9 cellular contexts compared by ENCODE assay signal in the genomic region with DNA sequence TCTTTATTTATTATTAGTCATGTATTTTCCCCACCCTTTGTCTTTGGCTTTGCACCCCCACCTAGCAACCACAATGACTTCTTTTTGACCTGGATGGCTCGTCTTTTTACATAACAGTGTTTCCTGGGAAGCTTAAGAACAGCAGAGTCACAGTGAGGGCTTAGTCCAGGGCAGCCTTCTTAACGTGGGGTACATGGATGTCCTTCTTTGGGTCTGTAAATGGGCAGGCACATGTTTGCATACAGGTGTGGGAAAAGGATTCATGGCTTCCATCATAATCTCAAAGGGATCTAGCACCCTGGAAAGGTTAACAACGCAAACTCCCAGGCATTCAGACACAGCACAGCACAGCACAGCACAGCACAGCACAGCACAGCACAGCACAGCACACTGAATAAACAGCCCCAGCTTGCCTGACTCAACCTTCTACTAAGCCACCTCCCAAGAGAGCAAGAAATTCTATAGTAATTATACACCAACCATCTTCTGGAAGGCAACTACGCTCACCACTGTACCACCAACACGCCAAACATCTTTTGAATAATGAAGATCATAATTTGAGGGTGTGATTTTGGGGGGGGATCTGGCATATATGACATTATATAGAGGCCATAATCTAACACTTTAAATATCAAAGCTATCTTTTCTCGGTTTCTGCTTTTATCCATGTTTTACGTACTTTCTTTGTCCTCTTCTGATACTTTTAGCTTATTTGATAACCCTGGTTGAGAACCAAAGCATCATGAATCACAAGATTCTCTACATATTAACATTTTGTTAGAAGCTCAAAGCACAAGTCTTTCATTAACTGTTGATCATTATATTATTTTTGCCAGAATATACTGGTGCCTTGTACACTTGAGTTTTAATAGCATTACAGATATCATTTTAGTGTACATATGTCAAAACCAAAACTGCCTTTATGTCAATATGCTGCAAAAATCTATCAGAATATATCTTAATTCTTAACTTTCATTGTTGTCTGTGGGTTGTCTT.
DNase-seq lines count a peak whose midpoint lies in the region; ATAC-seq and TF ChIP-seq lines count a peak whose summit lies in the region.
"Had no signal": no experiment of that assay in that cellular context is flagged by ENCODE, and none has a peak within 500 bp of the region (broad histone marks: within the 10 kb centered on the region; RNA-seq: fewer than 3 reads in every experiment).

No MANE protein-coding gene starts in this region.

- H3K9me3 ChIP-seq in right atrium auricular region, result no peaks in the 10 kb centered on the region
- H3K9me3 ChIP-seq in upper lobe of left lung, result no peaks in the 10 kb centered on the region

- peaks cover 78% of the 10 kb centered on the region for H3K36me3 Mint-ChIP-seq in activated naive CD8-positive, alpha-beta T cell treated with anti-CD3 and anti-CD28 coated beads, Interleukin-2, amount 50 U/mL, for 24 hours (ENCODE audit: low read depth)

- ATAC-seq in left ventricle myocardium superior (no peak), upper lobe of left lung (ENCODE audit: low FRiP score in 2 of 2) (peak in 1 of 2 donors; percentile 9), left lobe of liver (no peak)
- ATAC-seq in activated naive CD8-positive, alpha-beta T cell treated with anti-CD3 and anti-CD28 coated beads, Interleukin-2, amount 50 U/mL, for 24 hours, result no peak

- TF ChIP-seq EP300 in upper lobe of left lung (IDR thresholded peaks at IDR 0.05), result no peak

- WGBS in upper lobe of left lung, 2 donors, result 56 to 62% methylated on average over 6 to 7 of the region's 7 CpGs

- TF ChIP-seq POLR2A in upper lobe of left lung (IDR thresholded peaks at IDR 0.05), result peak in 1 of 4 donors; percentile 36

- intact Hi-C loops in left ventricle myocardium superior (cut with micrococcal nuclease), result no loop called here

- H3K36me3 ChIP-seq in right atrium auricular region (no peaks in the 10 kb centered on the region), upper lobe of left lung (peaks cover 0 to 29% (median 2%) of the 10 kb centered on the region in 4 donors)

- TF ChIP-seq CTCF in right atrium auricular region (IDR thresholded peaks at IDR 0.05), result no peak
- no peak for TF ChIP-seq CTCF in upper lobe of left lung (IDR thresholded peaks at IDR 0.05)

- H3K4me1 ChIP-seq in right atrium auricular region (peaks cover 0 to 77% of the 10 kb centered on the region in 2 donors), upper lobe of left lung (peaks cover 54 to 86% (median 67%) of the 10 kb centered on the region in 4 donors)

- no peaks in the 10 kb centered on the region for H3K27me3 Mint-ChIP-seq in activated naive CD8-positive, alpha-beta T cell treated with anti-CD3 and anti-CD28 coated beads, Interleukin-2, amount 50 U/mL, for 24 hours

- no peaks in the 10 kb centered on the region for H3K9me3 Mint-ChIP-seq in activated naive CD8-positive, alpha-beta T cell treated with anti-CD3 and anti-CD28 coated beads, Interleukin-2, amount 50 U/mL, for 24 hours

- H3K4me3 ChIP-seq in right atrium auricular region (peak overlapping the region in 1 of 2 donors; percentile 46), upper lobe of left lung (peak overlapping the region in 3 of 4 donors; percentile 41 to 52 (median 42))

- peaks cover 90% of the 10 kb centered on the region for H3K4me1 Mint-ChIP-seq in activated naive CD8-positive, alpha-beta T cell treated with anti-CD3 and anti-CD28 coated beads, Interleukin-2, amount 50 U/mL, for 24 hours

- H3K27me3 ChIP-seq in right atrium auricular region (no peaks in the 10 kb centered on the region), upper lobe of left lung (no peaks in the 10 kb centered on the region)

- H3K27ac Mint-ChIP-seq in activated naive CD8-positive, alpha-beta T cell treated with anti-CD3 and anti-CD28 coated beads, Interleukin-2, amount 50 U/mL, for 24 hours, result peak overlapping the region; percentile 99

- peak overlapping the region; percentile 82 for H3K4me3 Mint-ChIP-seq in activated naive CD8-positive, alpha-beta T cell treated with anti-CD3 and anti-CD28 coated beads, Interleukin-2, amount 50 U/mL, for 24 hours

- H3K27ac ChIP-seq in right atrium auricular region (peak overlapping the region; percentile 78 to 88), upper lobe of left lung (peak overlapping the region; percentile 88 to 94 (median 92))

- DNase-seq in right atrium auricular region (ENCODE audit: low spot score) (peak; percentile 18), left ventricle myocardium superior (no peak), iPS-NIHi7 (ENCODE audit: extremely low spot score) (peak; percentile 38), upper lobe of left lung (no peak), left lobe of liver (ENCODE audit: low spot score) (no peak), nucleus accumbens (lab: John Stamatoyannopoulos, UW) (no peak), RPMI8226 (no peak)
- DNase-seq in activated naive CD8-positive, alpha-beta T cell treated with anti-CD3 and anti-CD28 coated beads, Interleukin-2, amount 50 U/mL, for 24 hours, result no peak
- DNase-seq: NCI-H187 had no signal

Comparison
In these comparisons a context has a peak if more than half of its experiments do, and no peak if none do; other contexts are left out.
1. DNase-seq: peak in right atrium auricular region (single experiment) and iPS-NIHi7 (single experiment); none in left ventricle myocardium superior (single experiment), activated naive CD8-positive, alpha-beta T cell treated with anti-CD3 and anti-CD28 coated beads, Interleukin-2, amount 50 U/mL, for 24 hours (single experiment), upper lobe of left lung (0 of 2), left lobe of liver (single experiment), nucleus accumbens (0 of 56) and RPMI8226 (single experiment).